ENCODE assay signal across 9 cellular contexts in genomic region chr6:106973018-106973840, GRCh38. TPM values are rescaled to one million over a fixed set of nuclear protein-coding genes. Genes with fewer than 3 reads are reported as not detected.
DNase-seq lines count a peak whose midpoint lies in the region; ATAC-seq and TF ChIP-seq lines count a peak whose summit lies in the region.
"Had no signal": no experiment of that assay in that cellular context is flagged by ENCODE, and none has a peak within 500 bp of the region (broad histone marks: within the 10 kb centered on the region; RNA-seq: fewer than 3 reads in every experiment).

No MANE protein-coding gene starts in this region.

- peaks cover 5 to 26% (median 20%) of the 10 kb centered on the region in 9 donors for H3K4me1 ChIP-seq in heart right ventricle

- H3K4me3 ChIP-seq in heart right ventricle: peak overlapping the region in 6 of 10 donors; percentile 8 to 45 (median 27)

- TF ChIP-seq CTCF in RWPE1 (conservative IDR thresholded peaks at IDR 0.05; ENCODE audit: low read depth) (no peak), heart right ventricle (IDR thresholded peaks at IDR 0.05) (no peak)

- peaks cover 27 to 95% (median 82%) of the 10 kb centered on the region in 7 donors for H3K27me3 ChIP-seq in heart right ventricle

- CTCF ChIA-PET in RWPE1 (lab: Yijun Ruan, JAX): interaction anchor here (0.7 to 1.0 kb wide), 2 partner anchors 365 to 413 kb away, joined by 3 read pairs; no protein-coding TSS in a partner anchor

- no peaks in the 10 kb centered on the region for H3K9me3 ChIP-seq in heart right ventricle

- intact Hi-C loops in heart right ventricle (cut with DNase I): loop anchor here in 5 of 10 donors (10.0 kb wide), 4 partner anchors 358 to 638 kb away; no protein-coding TSS in a partner anchor
- intact Hi-C loops in sciatic nerve (cut with DNase I): no loop called here

- ATAC-seq in heart right ventricle: peak in 1 of 8 donors; percentile 17
- ATAC-seq in sciatic nerve: peak; percentile 48
- ATAC-seq in HG02973 (IDR thresholded peaks at IDR 0.05; ENCODE audit: unreplicated experiment): no peak
- ATAC-seq in HG03432 (IDR thresholded peaks at IDR 0.05; ENCODE audit: unreplicated experiment): no peak

- DNase-seq in DMS79 (lab: John Stamatoyannopoulos, UW): peak; percentile 11
- no peak for DNase-seq in DMS79 treated with DMSO at 0.1 percent for 48 hours (lab: John Stamatoyannopoulos, UW)
- DNase-seq in RWPE1 (ENCODE audit: low spot score): peak; percentile 34
- peak in 1 of 2 donors; percentile 9 for DNase-seq in heart right ventricle
- no peak for DNase-seq in sciatic nerve (ENCODE audit: low spot score)
- no peak for DNase-seq in dermis blood vessel endothelial cell

- WGBS in heart right ventricle, 2 donors: 1 to 2% methylated on average over 50 of the region's 50 CpGs

- H3K27ac ChIP-seq in RWPE1 (no peak overlapping the region), heart right ventricle (no peak overlapping the region)

- no peaks in the 10 kb centered on the region for H3K36me3 ChIP-seq in heart right ventricle

- POLR2A ChIA-PET in RWPE1 (lab: Yijun Ruan, JAX; ENCODE audit: low non-redundant PET): no interaction called here

RNA-seq across cellular contexts. Expression of gene CD24, which starts 1.3 kb away (rescaled TPM):
- total RNA-seq in heart right ventricle (1 to 10 TPM in 1 of 10 donors, under 1 TPM in 7, not detected in 2; 0.17 to 1.6 (median 0.64) TPM), sciatic nerve (3.3 TPM), dermis blood vessel endothelial cell (9.4 and 21.6 TPM in 2 replicates)
- polyA plus RNA-seq in heart right ventricle: under 1 TPM; 0.42 to 0.59 TPM
- total RNA-seq: lung microvascular endothelial cell had no signal

RNA-seq across cellular contexts. Expression of gene MTRES1, which starts 54.8 kb away (rescaled TPM):
- total RNA-seq in heart right ventricle: 10 to 100 TPM; 24.8 to 39.1 (median 35.7) TPM
- polyA plus RNA-seq in heart right ventricle: 10 to 100 TPM; 26.5 to 72.1 TPM
- total RNA-seq in sciatic nerve: 16.0 TPM
- total RNA-seq in dermis blood vessel endothelial cell: 11.1 TPM in 2 replicates

Comparison
In these comparisons a context has a peak if more than half of its experiments do, and no peak if none do; other contexts are left out.
1. DNase-seq: peak in DMS79 (single experiment) and RWPE1 (single experiment); none in DMS79 treated with DMSO at 0.1 percent for 48 hours (single experiment), sciatic nerve (single experiment) and dermis blood vessel endothelial cell (single experiment).